ENCODE assay signal across 8 cellular contexts in genomic region chr15:64905119-64905831, GRCh38. TPM values are rescaled to one million over a fixed set of nuclear protein-coding genes. Genes with fewer than 3 reads are reported as not detected.
DNase-seq lines count a peak whose midpoint lies in the region; TF ChIP-seq lines count a peak whose summit lies in the region.

No MANE protein-coding gene starts in this region.

- peak overlapping the region; percentile 7 for H3K4me3 ChIP-seq in BJ (ENCODE audit: low read depth, low read length)
- peak overlapping the region; percentile 2 to 36 for H3K4me3 ChIP-seq in neutrophil (ENCODE audit: low read depth in 1 of 2, low read length in 1 of 2)
- H3K4me3 ChIP-seq in testis, result peak overlapping the region; percentile 15 to 17

- H3K4me3 Mint-ChIP-seq in activated naive CD4-positive, alpha-beta T cell treated with anti-CD3 and anti-CD28 coated beads, Interleukin-2, amount 10 ng/mL, durations not matched to agents 7 days and 5 days, result peak overlapping the region; percentile 29

- no peak for DNase-seq in BJ (ENCODE audit: low read depth)
- DNase-seq in HCEC 1CT, result peak; percentile 56
- peak; percentile 50 to 61 for DNase-seq in SHP77 (lab: John Stamatoyannopoulos, UW)
- peak; percentile 87 for DNase-seq in activated naive CD4-positive, alpha-beta T cell treated with anti-CD3 and anti-CD28 coated beads, Interleukin-2, amount 10 ng/mL, durations not matched to agents 7 days and 5 days
- peak; percentile 42 for DNase-seq in glomerular visceral epithelial cell (ENCODE audit: extremely low spot score)
- peak; percentile 70 for DNase-seq in testis
- no peak for DNase-seq in NCI-H2107 (lab: John Stamatoyannopoulos, UW)

- peak overlapping the region; percentile 20 for H3K27ac Mint-ChIP-seq in activated naive CD4-positive, alpha-beta T cell treated with anti-CD3 and anti-CD28 coated beads, Interleukin-2, amount 10 ng/mL, durations not matched to agents 7 days and 5 days

- H3K27me3 ChIP-seq in BJ (ENCODE audit: control insufficient read depth, insufficient read depth, low read length) (no peaks in the 10 kb centered on the region), neutrophil (peaks cover 25% of the 10 kb centered on the region), testis (no peaks in the 10 kb centered on the region)

- peaks cover 44% of the 10 kb centered on the region for H3K4me1 Mint-ChIP-seq in activated naive CD4-positive, alpha-beta T cell treated with anti-CD3 and anti-CD28 coated beads, Interleukin-2, amount 10 ng/mL, durations not matched to agents 7 days and 5 days

- peaks cover 12% of the 10 kb centered on the region for H3K36me3 Mint-ChIP-seq in activated naive CD4-positive, alpha-beta T cell treated with anti-CD3 and anti-CD28 coated beads, Interleukin-2, amount 10 ng/mL, durations not matched to agents 7 days and 5 days

- H3K27me3 Mint-ChIP-seq in activated naive CD4-positive, alpha-beta T cell treated with anti-CD3 and anti-CD28 coated beads, Interleukin-2, amount 10 ng/mL, durations not matched to agents 7 days and 5 days, result peaks cover 12% of the 10 kb centered on the region

- H3K9me3 ChIP-seq in neutrophil (no peaks in the 10 kb centered on the region), testis (no peaks in the 10 kb centered on the region)

- H3K27ac ChIP-seq in neutrophil (no peak overlapping the region), testis (no peak overlapping the region)

- peaks cover 24 to 28% of the 10 kb centered on the region in 2 experiments for H3K4me1 ChIP-seq in neutrophil (ENCODE audit: control insufficient read depth in 1 of 2, insufficient read depth in 1 of 2, low read depth in 1 of 2, low read length in 1 of 2)
- H3K4me1 ChIP-seq in testis, result peaks cover 3% of the 10 kb centered on the region

- CTCF ChIA-PET in BJ (lab: Yijun Ruan, JAX), result interaction anchor here (0.6 to 3.0 kb wide), 21 partner anchors 11 to 177 kb away, joined by 3 to 17 read pairs (median 5); no protein-coding TSS in a partner anchor
- CTCF ChIA-PET in activated naive CD4-positive, alpha-beta T cell treated with anti-CD3 and anti-CD28 coated beads, Interleukin-2, amount 10 ng/mL, durations not matched to agents 7 days and 5 days (lab: Charles Lee), result interaction anchor here (0.7 to 3.2 kb wide), 6 partner anchors 11 to 173 kb away, joined by 3 to 16 read pairs (median 7); no protein-coding TSS in a partner anchor

- TF ChIP-seq CTCF in BJ (IDR thresholded peaks at IDR 0.05; ENCODE audit: insufficient read depth, low read depth, low read length), result peak; percentile 87
- TF ChIP-seq CTCF in neutrophil (IDR thresholded peaks at IDR 0.05), result peak; percentile 93
- peak in 2 of 3 experiments; percentile 58 to 59 for TF ChIP-seq CTCF in testis (IDR thresholded peaks at IDR 0.05)

- POLR2A ChIA-PET in BJ (lab: Charles Lee), result no interaction called here

- peaks cover 8% of the 10 kb centered on the region for H3K9me3 Mint-ChIP-seq in activated naive CD4-positive, alpha-beta T cell treated with anti-CD3 and anti-CD28 coated beads, Interleukin-2, amount 10 ng/mL, durations not matched to agents 7 days and 5 days

- intact Hi-C loops in testis (cut with DNase I; ENCODE audit: low total_unique reads), result loop anchor here (10.0 kb wide), 1 partner anchor 170 kb away; no protein-coding TSS in a partner anchor

- WGBS in testis, 2 donors, result 45 to 51% methylated on average over 29 to 30 of the region's 30 CpGs

- no peak for TF ChIP-seq POLR2A in testis (IDR thresholded peaks at IDR 0.05)

- H3K36me3 ChIP-seq in BJ (ENCODE audit: control insufficient read depth, insufficient read depth, low read length) (no peaks in the 10 kb centered on the region), neutrophil (no peaks in the 10 kb centered on the region), testis (ENCODE audit: low read depth, missing control alignments) (no peaks in the 10 kb centered on the region)

RNA-seq across cellular contexts. Expression of gene ANKDD1A, which starts 6.4 kb away (rescaled TPM):
- polyA plus RNA-seq in BJ (2011; rRNA removed) (2.9 and 4.9 TPM in 2 replicates), testis (ENCODE audit: insufficient read depth, low read depth, low replicate concordance) (11.1 TPM)
- 5.1 and 5.7 TPM in 2 replicates for polyA minus RNA-seq in BJ (2011; rRNA and poly(A)+ RNA removed)
- total RNA-seq in testis, result 10 to 100 TPM; 31.8 to 34.9 TPM

Comparison
In these comparisons a context has a peak if more than half of its experiments do, and no peak if none do; other contexts are left out.
1. DNase-seq: peak in HCEC 1CT (single experiment), SHP77 (2 of 2), activated naive CD4-positive, alpha-beta T cell treated with anti-CD3 and anti-CD28 coated beads, Interleukin-2, amount 10 ng/mL, durations not matched to agents 7 days and 5 days (single experiment), glomerular visceral epithelial cell (single experiment) and testis (single experiment); none in BJ (single experiment) and NCI-H2107 (single experiment).
2. Peak in every context shown above with its lines, with median percentiles within 50 percentile points of each other: H3K4me3 ChIP-seq and CTCF ChIP-seq.